Comparison of ENCODE assay signal across 2 cellular contexts in the genomic region with DNA sequence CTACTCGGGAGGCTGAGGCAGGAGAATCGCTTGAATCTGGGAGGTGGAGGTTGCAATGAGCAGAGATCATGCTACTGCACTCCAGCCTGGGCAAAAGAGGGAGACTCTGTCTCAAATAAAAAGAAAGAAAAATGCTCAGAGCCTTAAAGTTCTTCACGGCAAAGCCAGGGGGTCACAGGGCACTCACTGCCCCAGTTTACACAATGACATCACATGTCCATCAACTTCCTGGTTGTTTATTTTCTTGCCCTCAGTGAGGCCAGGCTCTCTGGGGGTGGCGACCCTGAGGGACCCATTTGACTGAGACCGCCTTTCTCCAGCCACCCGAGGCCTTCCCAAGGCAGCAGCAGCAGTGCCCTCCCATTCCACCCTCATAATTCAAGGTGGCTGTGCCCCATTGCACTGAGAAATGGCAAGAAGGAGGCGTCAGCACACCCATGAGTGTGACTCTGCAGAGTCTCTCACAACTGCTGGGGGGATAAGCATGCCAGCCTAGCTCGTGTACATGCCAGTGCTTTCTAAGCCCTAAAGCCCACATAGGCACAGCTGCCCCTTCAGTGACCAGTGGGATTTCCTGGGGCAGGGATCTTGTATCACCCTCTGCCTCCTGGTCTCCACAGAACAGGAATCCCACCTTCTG.
TF ChIP-seq lines count a peak whose summit lies in the region.

No MANE protein-coding gene starts in this region.

TF ChIP-seq in H1, 55 proteins besides CTCF, POLR2A, EP300 and RAD21 (continued from another document):
- TF ChIP-seq, protein P1, sequence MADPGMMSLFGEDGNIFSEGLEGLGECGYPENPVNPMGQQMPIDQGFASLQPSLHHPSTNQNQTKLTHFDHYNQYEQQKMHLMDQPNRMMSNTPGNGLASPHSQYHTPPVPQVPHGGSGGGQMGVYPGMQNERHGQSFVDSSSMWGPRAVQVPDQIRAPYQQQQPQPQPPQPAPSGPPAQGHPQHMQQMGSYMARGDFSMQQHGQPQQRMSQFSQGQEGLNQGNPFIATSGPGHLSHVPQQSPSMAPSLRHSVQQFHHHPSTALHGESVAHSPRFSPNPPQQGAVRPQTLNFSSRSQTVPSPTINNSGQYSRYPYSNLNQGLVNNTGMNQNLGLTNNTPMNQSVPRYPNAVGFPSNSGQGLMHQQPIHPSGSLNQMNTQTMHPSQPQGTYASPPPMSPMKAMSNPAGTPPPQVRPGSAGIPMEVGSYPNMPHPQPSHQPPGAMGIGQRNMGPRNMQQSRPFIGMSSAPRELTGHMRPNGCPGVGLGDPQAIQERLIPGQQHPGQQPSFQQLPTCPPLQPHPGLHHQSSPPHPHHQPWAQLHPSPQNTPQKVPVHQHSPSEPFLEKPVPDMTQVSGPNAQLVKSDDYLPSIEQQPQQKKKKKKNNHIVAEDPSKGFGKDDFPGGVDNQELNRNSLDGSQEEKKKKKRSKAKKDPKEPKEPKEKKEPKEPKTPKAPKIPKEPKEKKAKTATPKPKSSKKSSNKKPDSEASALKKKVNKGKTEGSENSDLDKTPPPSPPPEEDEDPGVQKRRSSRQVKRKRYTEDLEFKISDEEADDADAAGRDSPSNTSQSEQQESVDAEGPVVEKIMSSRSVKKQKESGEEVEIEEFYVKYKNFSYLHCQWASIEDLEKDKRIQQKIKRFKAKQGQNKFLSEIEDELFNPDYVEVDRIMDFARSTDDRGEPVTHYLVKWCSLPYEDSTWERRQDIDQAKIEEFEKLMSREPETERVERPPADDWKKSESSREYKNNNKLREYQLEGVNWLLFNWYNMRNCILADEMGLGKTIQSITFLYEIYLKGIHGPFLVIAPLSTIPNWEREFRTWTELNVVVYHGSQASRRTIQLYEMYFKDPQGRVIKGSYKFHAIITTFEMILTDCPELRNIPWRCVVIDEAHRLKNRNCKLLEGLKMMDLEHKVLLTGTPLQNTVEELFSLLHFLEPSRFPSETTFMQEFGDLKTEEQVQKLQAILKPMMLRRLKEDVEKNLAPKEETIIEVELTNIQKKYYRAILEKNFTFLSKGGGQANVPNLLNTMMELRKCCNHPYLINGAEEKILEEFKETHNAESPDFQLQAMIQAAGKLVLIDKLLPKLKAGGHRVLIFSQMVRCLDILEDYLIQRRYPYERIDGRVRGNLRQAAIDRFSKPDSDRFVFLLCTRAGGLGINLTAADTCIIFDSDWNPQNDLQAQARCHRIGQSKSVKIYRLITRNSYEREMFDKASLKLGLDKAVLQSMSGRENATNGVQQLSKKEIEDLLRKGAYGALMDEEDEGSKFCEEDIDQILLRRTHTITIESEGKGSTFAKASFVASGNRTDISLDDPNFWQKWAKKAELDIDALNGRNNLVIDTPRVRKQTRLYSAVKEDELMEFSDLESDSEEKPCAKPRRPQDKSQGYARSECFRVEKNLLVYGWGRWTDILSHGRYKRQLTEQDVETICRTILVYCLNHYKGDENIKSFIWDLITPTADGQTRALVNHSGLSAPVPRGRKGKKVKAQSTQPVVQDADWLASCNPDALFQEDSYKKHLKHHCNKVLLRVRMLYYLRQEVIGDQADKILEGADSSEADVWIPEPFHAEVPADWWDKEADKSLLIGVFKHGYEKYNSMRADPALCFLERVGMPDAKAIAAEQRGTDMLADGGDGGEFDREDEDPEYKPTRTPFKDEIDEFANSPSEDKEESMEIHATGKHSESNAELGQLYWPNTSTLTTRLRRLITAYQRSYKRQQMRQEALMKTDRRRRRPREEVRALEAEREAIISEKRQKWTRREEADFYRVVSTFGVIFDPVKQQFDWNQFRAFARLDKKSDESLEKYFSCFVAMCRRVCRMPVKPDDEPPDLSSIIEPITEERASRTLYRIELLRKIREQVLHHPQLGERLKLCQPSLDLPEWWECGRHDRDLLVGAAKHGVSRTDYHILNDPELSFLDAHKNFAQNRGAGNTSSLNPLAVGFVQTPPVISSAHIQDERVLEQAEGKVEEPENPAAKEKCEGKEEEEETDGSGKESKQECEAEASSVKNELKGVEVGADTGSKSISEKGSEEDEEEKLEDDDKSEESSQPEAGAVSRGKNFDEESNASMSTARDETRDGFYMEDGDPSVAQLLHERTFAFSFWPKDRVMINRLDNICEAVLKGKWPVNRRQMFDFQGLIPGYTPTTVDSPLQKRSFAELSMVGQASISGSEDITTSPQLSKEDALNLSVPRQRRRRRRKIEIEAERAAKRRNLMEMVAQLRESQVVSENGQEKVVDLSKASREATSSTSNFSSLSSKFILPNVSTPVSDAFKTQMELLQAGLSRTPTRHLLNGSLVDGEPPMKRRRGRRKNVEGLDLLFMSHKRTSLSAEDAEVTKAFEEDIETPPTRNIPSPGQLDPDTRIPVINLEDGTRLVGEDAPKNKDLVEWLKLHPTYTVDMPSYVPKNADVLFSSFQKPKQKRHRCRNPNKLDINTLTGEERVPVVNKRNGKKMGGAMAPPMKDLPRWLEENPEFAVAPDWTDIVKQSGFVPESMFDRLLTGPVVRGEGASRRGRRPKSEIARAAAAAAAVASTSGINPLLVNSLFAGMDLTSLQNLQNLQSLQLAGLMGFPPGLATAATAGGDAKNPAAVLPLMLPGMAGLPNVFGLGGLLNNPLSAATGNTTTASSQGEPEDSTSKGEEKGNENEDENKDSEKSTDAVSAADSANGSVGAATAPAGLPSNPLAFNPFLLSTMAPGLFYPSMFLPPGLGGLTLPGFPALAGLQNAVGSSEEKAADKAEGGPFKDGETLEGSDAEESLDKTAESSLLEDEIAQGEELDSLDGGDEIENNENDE (IDR thresholded peaks at IDR 0.05; ENCODE audit: insufficient replicate concordance, low read length), result no peak
- TF ChIP-seq BCL11A (IDR thresholded peaks at IDR 0.05; ENCODE audit: low read depth in 2 of 2, low read length in 2 of 2) (no peak), HDAC2 (IDR thresholded peaks at IDR 0.05; ENCODE audit: borderline replicate concordance in 1 of 2, low read depth in 2 of 2, low read length in 2 of 2) (no peak), EZH2 (IDR thresholded peaks at IDR 0.05; ENCODE audit: low read depth, low read length, severe bottlenecking) (no peak), FOSL1 (IDR thresholded peaks at IDR 0.05; ENCODE audit: insufficient read depth, low read depth, low read length) (no peak), KDM4A (IDR thresholded peaks at IDR 0.05; ENCODE audit: low read depth, low read length, severe bottlenecking) (no peak), SP4 (IDR thresholded peaks at IDR 0.05; ENCODE audit: low read length) (no peak), ASH2L (IDR thresholded peaks at IDR 0.05; ENCODE audit: low read length) (no peak), TAF7 (optimal IDR thresholded peaks at IDR 0.05; ENCODE audit: borderline replicate concordance, low read depth, low read length) (no peak), CTBP2 (IDR thresholded peaks at IDR 0.05; ENCODE audit: borderline replicate concordance, insufficient read depth, insufficient read length, low read length) (no peak), GABPA (IDR thresholded peaks at IDR 0.05; ENCODE audit: borderline replicate concordance, insufficient read depth, low read length) (no peak), SIX5 (IDR thresholded peaks at IDR 0.05; ENCODE audit: low read depth, low read length) (no peak)

TF ChIP-seq in WTC11, 78 proteins besides CTCF, POLR2A, EP300 and RAD21 (continued from another document):
- TF ChIP-seq, protein P2, sequence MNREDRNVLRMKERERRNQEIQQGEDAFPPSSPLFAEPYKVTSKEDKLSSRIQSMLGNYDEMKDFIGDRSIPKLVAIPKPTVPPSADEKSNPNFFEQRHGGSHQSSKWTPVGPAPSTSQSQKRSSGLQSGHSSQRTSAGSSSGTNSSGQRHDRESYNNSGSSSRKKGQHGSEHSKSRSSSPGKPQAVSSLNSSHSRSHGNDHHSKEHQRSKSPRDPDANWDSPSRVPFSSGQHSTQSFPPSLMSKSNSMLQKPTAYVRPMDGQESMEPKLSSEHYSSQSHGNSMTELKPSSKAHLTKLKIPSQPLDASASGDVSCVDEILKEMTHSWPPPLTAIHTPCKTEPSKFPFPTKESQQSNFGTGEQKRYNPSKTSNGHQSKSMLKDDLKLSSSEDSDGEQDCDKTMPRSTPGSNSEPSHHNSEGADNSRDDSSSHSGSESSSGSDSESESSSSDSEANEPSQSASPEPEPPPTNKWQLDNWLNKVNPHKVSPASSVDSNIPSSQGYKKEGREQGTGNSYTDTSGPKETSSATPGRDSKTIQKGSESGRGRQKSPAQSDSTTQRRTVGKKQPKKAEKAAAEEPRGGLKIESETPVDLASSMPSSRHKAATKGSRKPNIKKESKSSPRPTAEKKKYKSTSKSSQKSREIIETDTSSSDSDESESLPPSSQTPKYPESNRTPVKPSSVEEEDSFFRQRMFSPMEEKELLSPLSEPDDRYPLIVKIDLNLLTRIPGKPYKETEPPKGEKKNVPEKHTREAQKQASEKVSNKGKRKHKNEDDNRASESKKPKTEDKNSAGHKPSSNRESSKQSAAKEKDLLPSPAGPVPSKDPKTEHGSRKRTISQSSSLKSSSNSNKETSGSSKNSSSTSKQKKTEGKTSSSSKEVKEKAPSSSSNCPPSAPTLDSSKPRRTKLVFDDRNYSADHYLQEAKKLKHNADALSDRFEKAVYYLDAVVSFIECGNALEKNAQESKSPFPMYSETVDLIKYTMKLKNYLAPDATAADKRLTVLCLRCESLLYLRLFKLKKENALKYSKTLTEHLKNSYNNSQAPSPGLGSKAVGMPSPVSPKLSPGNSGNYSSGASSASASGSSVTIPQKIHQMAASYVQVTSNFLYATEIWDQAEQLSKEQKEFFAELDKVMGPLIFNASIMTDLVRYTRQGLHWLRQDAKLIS (CRISPR knock-in tag; IDR thresholded peaks at IDR 0.05; ENCODE audit: borderline replicate concordance), result no peak
- no peak for TF ChIP-seq GRHL2 (CRISPR knock-in tag; IDR thresholded peaks at IDR 0.05; ENCODE audit: insufficient replicate concordance, severe bottlenecking)
